2 cellular contexts compared by ENCODE assay signal in the genomic region with DNA sequence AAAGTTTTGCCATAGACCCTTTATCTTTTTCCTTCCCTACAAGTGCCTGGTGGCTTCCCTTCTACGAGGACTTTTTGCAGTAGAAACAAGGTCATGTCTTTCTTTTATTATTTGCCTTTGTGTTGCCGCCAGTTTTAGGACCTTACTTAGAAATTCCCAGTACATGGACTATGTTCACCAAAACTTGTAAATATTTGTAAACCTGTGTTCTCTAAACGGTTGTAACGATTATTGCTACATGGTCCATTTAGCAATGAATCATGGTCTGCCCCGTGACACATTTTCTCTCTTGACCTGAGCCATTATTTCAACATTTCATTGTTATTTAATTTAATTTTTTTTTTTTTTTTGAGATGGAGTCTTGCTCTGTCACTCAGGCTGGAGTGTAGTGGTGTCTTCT.
TF ChIP-seq lines count a peak whose summit lies in the region.

No MANE protein-coding gene starts in this region.

TF ChIP-seq in H1, 55 proteins besides CTCF, POLR2A, EP300 and RAD21:
- no peak for TF ChIP-seq JUND (IDR thresholded peaks at IDR 0.05; ENCODE audit: low read length)
- no peak for TF ChIP-seq TAF1 (IDR thresholded peaks at IDR 0.05; ENCODE audit: low read depth, low read length)
- TF ChIP-seq PHF8 (conservative IDR thresholded peaks at IDR 0.05; ENCODE audit: low read depth, low read length) = no peak
- TF ChIP-seq CHD2 (IDR thresholded peaks at IDR 0.05; ENCODE audit: low read length) = no peak
- no peak for TF ChIP-seq TAF7 (optimal IDR thresholded peaks at IDR 0.05; ENCODE audit: borderline replicate concordance, low read depth, low read length)
- TF ChIP-seq GTF2F1 (IDR thresholded peaks at IDR 0.05; ENCODE audit: borderline replicate concordance, low read depth, low read length) = no peak
- no peak for TF ChIP-seq EZH2 (IDR thresholded peaks at IDR 0.05; ENCODE audit: low read depth, low read length, severe bottlenecking)
- TF ChIP-seq POLR2AphosphoS5 (IDR thresholded peaks at IDR 0.05; ENCODE audit: low read depth, low read length) = no peak
- no peak for TF ChIP-seq TBP (IDR thresholded peaks at IDR 0.05; ENCODE audit: low read depth, low read length)
- no peak for TF ChIP-seq MAFK (IDR thresholded peaks at IDR 0.05; ENCODE audit: low read depth, low read length)
- TF ChIP-seq RNF2 (IDR thresholded peaks at IDR 0.05; ENCODE audit: borderline replicate concordance, low read depth, low read length, missing control alignments, poor library complexity, severe bottlenecking) = no peak
- TF ChIP-seq YY1 (IDR thresholded peaks at IDR 0.05; ENCODE audit: low read depth, low read length) = no peak
- TF ChIP-seq SIRT6 (IDR thresholded peaks at IDR 0.05; ENCODE audit: low read length) = no peak

TF ChIP-seq in HepG2, 621 proteins besides CTCF, POLR2A, EP300 and RAD21:
- TF ChIP-seq SOX6 (IDR thresholded peaks at IDR 0.05) = no peak
- peak; percentile 22; the same call in 1 of the 2 replicates for TF ChIP-seq SOX6 (CRISPR knock-in tag; IDR thresholded peaks at IDR 0.05)
- no peak for TF ChIP-seq ZNF772 (CRISPR knock-in tag; IDR thresholded peaks at IDR 0.05)
- TF ChIP-seq ZNF235 (CRISPR knock-in tag; IDR thresholded peaks at IDR 0.05; ENCODE audit: borderline replicate concordance) = no peak
- TF ChIP-seq, protein P1, sequence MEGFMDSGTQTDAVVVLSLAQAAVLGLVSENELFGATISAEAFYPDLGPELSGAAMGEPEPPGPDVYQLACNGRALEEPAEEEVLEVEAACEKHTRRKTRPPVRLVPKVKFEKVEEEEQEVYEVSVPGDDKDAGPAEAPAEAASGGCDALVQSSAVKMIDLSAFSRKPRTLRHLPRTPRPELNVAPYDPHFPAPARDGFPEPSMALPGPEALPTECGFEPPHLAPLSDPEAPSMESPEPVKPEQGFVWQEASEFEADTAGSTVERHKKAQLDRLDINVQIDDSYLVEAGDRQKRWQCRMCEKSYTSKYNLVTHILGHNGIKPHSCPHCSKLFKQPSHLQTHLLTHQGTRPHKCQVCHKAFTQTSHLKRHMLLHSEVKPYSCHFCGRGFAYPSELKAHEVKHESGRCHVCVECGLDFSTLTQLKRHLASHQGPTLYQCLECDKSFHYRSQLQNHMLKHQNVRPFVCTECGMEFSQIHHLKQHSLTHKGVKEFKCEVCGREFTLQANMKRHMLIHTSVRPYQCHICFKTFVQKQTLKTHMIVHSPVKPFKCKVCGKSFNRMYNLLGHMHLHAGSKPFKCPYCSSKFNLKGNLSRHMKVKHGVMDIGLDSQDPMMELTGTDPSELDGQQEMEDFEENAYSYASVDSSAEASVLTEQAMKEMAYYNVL (CRISPR knock-in tag; IDR thresholded peaks at IDR 0.05; ENCODE audit: borderline replicate concordance) = no peak
- 0 out of 2 replicates have a peak, but pooled peaks have one; percentile 12 for TF ChIP-seq TCF7 (IDR thresholded peaks at IDR 0.05; ENCODE audit: low read depth)
- peak; percentile 12; the same call in 1 of the 2 replicates for TF ChIP-seq FOXA3 (CRISPR knock-in tag; IDR thresholded peaks at IDR 0.05)
- TF ChIP-seq, protein P2, sequence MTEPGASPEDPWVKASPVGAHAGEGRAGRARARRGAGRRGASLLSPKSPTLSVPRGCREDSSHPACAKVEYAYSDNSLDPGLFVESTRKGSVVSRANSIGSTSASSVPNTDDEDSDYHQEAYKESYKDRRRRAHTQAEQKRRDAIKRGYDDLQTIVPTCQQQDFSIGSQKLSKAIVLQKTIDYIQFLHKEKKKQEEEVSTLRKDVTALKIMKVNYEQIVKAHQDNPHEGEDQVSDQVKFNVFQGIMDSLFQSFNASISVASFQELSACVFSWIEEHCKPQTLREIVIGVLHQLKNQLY (CRISPR knock-in tag; IDR thresholded peaks at IDR 0.05) = no peak
- no peak for TF ChIP-seq FOXP1 (IDR thresholded peaks at IDR 0.05)
- TF ChIP-seq FOXP1 (CRISPR knock-in tag; IDR thresholded peaks at IDR 0.05) = peak; percentile 59; the same call in 1 of the 2 replicates
- peak; percentile 59; the same call in 1 of the 2 replicates for TF ChIP-seq CEBPB (IDR thresholded peaks at IDR 0.05; ENCODE audit: borderline replicate concordance, low read depth, low read length)
- no peak for TF ChIP-seq ZNF260 (CRISPR knock-in tag; IDR thresholded peaks at IDR 0.05; ENCODE audit: borderline replicate concordance, low read depth)
- TF ChIP-seq, protein P3, sequence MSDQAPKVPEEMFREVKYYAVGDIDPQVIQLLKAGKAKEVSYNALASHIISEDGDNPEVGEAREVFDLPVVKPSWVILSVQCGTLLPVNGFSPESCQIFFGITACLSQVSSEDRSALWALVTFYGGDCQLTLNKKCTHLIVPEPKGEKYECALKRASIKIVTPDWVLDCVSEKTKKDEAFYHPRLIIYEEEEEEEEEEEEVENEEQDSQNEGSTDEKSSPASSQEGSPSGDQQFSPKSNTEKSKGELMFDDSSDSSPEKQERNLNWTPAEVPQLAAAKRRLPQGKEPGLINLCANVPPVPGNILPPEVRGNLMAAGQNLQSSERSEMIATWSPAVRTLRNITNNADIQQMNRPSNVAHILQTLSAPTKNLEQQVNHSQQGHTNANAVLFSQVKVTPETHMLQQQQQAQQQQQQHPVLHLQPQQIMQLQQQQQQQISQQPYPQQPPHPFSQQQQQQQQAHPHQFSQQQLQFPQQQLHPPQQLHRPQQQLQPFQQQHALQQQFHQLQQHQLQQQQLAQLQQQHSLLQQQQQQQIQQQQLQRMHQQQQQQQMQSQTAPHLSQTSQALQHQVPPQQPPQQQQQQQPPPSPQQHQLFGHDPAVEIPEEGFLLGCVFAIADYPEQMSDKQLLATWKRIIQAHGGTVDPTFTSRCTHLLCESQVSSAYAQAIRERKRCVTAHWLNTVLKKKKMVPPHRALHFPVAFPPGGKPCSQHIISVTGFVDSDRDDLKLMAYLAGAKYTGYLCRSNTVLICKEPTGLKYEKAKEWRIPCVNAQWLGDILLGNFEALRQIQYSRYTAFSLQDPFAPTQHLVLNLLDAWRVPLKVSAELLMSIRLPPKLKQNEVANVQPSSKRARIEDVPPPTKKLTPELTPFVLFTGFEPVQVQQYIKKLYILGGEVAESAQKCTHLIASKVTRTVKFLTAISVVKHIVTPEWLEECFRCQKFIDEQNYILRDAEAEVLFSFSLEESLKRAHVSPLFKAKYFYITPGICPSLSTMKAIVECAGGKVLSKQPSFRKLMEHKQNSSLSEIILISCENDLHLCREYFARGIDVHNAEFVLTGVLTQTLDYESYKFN (CRISPR knock-in tag; conservative IDR thresholded peaks at IDR 0.05) = 0 out of 2 replicates have a peak, but pooled peaks have one; percentile 27
- no peak for TF ChIP-seq KLF11 (CRISPR knock-in tag; IDR thresholded peaks at IDR 0.05)
- TF ChIP-seq SPEN (CRISPR knock-in tag; IDR thresholded peaks at IDR 0.05; ENCODE audit: low read depth) = no peak
- no peak for TF ChIP-seq MEIS2 (CRISPR knock-in tag; IDR thresholded peaks at IDR 0.05)
